36 cellular contexts compared by ENCODE assay signal in the genomic region with DNA sequence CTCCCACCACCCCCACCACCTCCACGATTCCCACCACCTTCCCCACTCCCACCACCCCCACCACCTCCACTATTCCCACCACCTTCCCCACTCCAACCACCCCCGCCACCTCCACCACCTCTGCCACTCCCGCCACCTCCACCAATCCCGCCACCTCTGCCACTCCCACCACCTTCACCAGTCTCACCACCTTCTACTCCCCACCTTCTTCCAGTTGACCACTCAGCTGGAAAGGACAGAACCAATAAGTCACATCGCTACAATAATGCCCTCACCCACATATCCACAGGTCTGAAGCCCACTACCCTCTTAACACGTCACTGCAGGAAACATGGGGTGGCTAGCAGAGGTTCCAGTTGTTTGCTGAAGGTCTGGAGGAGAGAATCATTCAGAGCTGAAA.
"Had no signal": no experiment of that assay in that cellular context is flagged by ENCODE, and none has a peak within 500 bp of the region (broad histone marks: within the 10 kb centered on the region; RNA-seq: fewer than 3 reads in every experiment).

No MANE protein-coding gene starts in this region.

- ATAC-seq: activated CD8-positive, alpha-beta T cell treated with anti-CD3 and anti-CD28 coated beads for 36 hours; activated naive CD4-positive, alpha-beta T cell treated with anti-CD3 and anti-CD28 coated beads, Interleukin-2, amount 50 U/mL, for 72 hours; activated T-cell treated with anti-CD3 and anti-CD28 coated beads, Interleukin-2, amount 50 U/mL, for 4 hours; activated T-cell treated with anti-CD3 and anti-CD28 coated beads, Interleukin-2, amount 50 U/mL, for 72 hours; activated T-helper 17 cell treated with anti-CD3 and anti-CD28 coated beads, Interleukin-2, amount 50 U/mL, for 72 hours; body of pancreas had no signal

- H3K36me3 ChIP-seq: adrenal gland, brain microvascular endothelial cell, breast epithelium had no signal

- H3K4me3 ChIP-seq: adrenal gland, body of pancreas, breast epithelium had no signal

- H3K4me3 Mint-ChIP-seq: activated B cell treated with CpG ODN at 0.5 μM for 24 hours; activated CD4-positive, alpha-beta memory T cell treated with anti-CD3 and anti-CD28 coated beads for 36 hours; activated CD4-positive, alpha-beta T cell treated with anti-CD3 and anti-CD28 coated beads, Interleukin-2, amount 10 ng/mL, durations not matched to agents 7 days and 5 days; activated CD8-positive, alpha-beta T cell treated with anti-CD3 and anti-CD28 coated beads for 36 hours; activated naive CD4-positive, alpha-beta T cell treated with anti-CD3 and anti-CD28 coated beads for 36 hours; activated naive CD8-positive, alpha-beta T cell treated with anti-CD3 and anti-CD28 coated beads, Interleukin-2, amount 10 ng/mL, durations not matched to agents 7 days and 5 days; activated T-cell treated with anti-CD3 and anti-CD28 coated beads, Interleukin-2, amount 50 U/mL, for 4 hours; activated T-cell treated with anti-CD3 and anti-CD28 coated beads, Interleukin-2, amount 50 U/mL, for 72 hours; activated T-helper 1 cell treated with anti-CD3 and anti-CD28 coated beads, Interleukin-12 subunit alpha, Interleukin-12 subunit beta, Interleukin-2, Interleukin-4 antibody, amounts not matched to agents 30 ng/mL and 10 ng/mL and 1 ng/mL, durations not matched to agents 14 hours and 24 hours and 36 hours; activated T-helper 17 cell treated with anti-CD3 and anti-CD28 coated beads, Interleukin-2, amount 50 U/mL, for 72 hours; T-helper 1 cell treated with Interleukin-12 subunit alpha and Interleukin-12 subunit beta and Interleukin-4 antibody, amounts not matched to agents 30 μg/mL and 1 μg/mL, for 36 hours; T-helper 2 cell treated with Interferon-gamma antibody and Interleukin-4, amounts not matched to agents 5 μg/mL and 100 μg/mL, for 36 hours had no signal

- H3K9me3 Mint-ChIP-seq: activated B cell treated with CpG ODN at 0.5 μM for 24 hours; activated CD4-positive, alpha-beta memory T cell treated with anti-CD3 and anti-CD28 coated beads for 36 hours; activated CD4-positive, alpha-beta T cell treated with anti-CD3 and anti-CD28 coated beads, Interleukin-2, amount 10 ng/mL, durations not matched to agents 7 days and 5 days; activated CD8-positive, alpha-beta T cell treated with anti-CD3 and anti-CD28 coated beads for 36 hours; activated naive CD4-positive, alpha-beta T cell treated with anti-CD3 and anti-CD28 coated beads for 36 hours; activated naive CD4-positive, alpha-beta T cell treated with anti-CD3 and anti-CD28 coated beads, Interleukin-2, amount 50 U/mL, for 72 hours; activated naive CD8-positive, alpha-beta T cell treated with anti-CD3 and anti-CD28 coated beads, Interleukin-2, amount 10 ng/mL, durations not matched to agents 7 days and 5 days; activated T-cell treated with anti-CD3 and anti-CD28 coated beads, Interleukin-2, amount 50 U/mL, for 4 hours; activated T-cell treated with anti-CD3 and anti-CD28 coated beads, Interleukin-2, amount 50 U/mL, for 72 hours; activated T-helper 1 cell treated with anti-CD3 and anti-CD28 coated beads, Interleukin-12 subunit alpha, Interleukin-12 subunit beta, Interleukin-2, Interleukin-4 antibody, amounts not matched to agents 30 ng/mL and 10 ng/mL and 1 ng/mL, durations not matched to agents 14 hours and 24 hours and 36 hours; activated T-helper 17 cell treated with anti-CD3 and anti-CD28 coated beads, Interleukin-2, amount 50 U/mL, for 72 hours; T-helper 1 cell treated with Interleukin-12 subunit alpha and Interleukin-12 subunit beta and Interleukin-4 antibody, amounts not matched to agents 30 μg/mL and 1 μg/mL, for 36 hours; T-helper 2 cell treated with Interferon-gamma antibody and Interleukin-4, amounts not matched to agents 5 μg/mL and 100 μg/mL, for 36 hours had no signal

- H3K36me3 Mint-ChIP-seq: activated CD4-positive, alpha-beta memory T cell treated with anti-CD3 and anti-CD28 coated beads for 36 hours had no signal

- H3K27ac ChIP-seq: adrenal gland, body of pancreas, brain microvascular endothelial cell, breast epithelium, VCaP had no signal

- H3K27ac Mint-ChIP-seq: activated B cell treated with CpG ODN at 0.5 μM for 24 hours; activated CD4-positive, alpha-beta memory T cell treated with anti-CD3 and anti-CD28 coated beads for 36 hours; activated CD4-positive, alpha-beta T cell treated with anti-CD3 and anti-CD28 coated beads, Interleukin-2, amount 10 ng/mL, durations not matched to agents 7 days and 5 days; activated CD8-positive, alpha-beta T cell treated with anti-CD3 and anti-CD28 coated beads for 36 hours; activated naive CD4-positive, alpha-beta T cell treated with anti-CD3 and anti-CD28 coated beads for 36 hours; activated naive CD4-positive, alpha-beta T cell treated with anti-CD3 and anti-CD28 coated beads, Interleukin-2, amount 50 U/mL, for 72 hours; activated naive CD8-positive, alpha-beta T cell treated with anti-CD3 and anti-CD28 coated beads, Interleukin-2, amount 10 ng/mL, durations not matched to agents 7 days and 5 days; activated T-cell treated with anti-CD3 and anti-CD28 coated beads, Interleukin-2, amount 50 U/mL, for 72 hours; activated T-helper 1 cell treated with anti-CD3 and anti-CD28 coated beads, Interleukin-12 subunit alpha, Interleukin-12 subunit beta, Interleukin-2, Interleukin-4 antibody, amounts not matched to agents 30 ng/mL and 10 ng/mL and 1 ng/mL, durations not matched to agents 14 hours and 24 hours and 36 hours; activated T-helper 17 cell treated with anti-CD3 and anti-CD28 coated beads, Interleukin-2, amount 50 U/mL, for 72 hours; T-helper 1 cell treated with Interleukin-12 subunit alpha and Interleukin-12 subunit beta and Interleukin-4 antibody, amounts not matched to agents 30 μg/mL and 1 μg/mL, for 36 hours; T-helper 2 cell treated with Interferon-gamma antibody and Interleukin-4, amounts not matched to agents 5 μg/mL and 100 μg/mL, for 36 hours had no signal

- FAIRE-seq: astrocyte, TTC549 had no signal

- DNase-seq: activated B cell treated with CpG ODN at 0.5 μM for 24 hours; activated CD4-positive, alpha-beta memory T cell treated with anti-CD3 and anti-CD28 coated beads for 36 hours; activated CD4-positive, alpha-beta T cell treated with anti-CD3 and anti-CD28 coated beads for 4 hours; activated CD4-positive, alpha-beta T cell treated with anti-CD3 and anti-CD28 coated beads, Interleukin-2, amount 10 ng/mL, durations not matched to agents 7 days and 5 days; activated CD4-positive, CD25-positive, alpha-beta regulatory T cell treated with anti-CD3 and anti-CD28 coated beads, Interleukin-2, amount 50 U/mL, for 72 hours; activated CD8-positive, alpha-beta memory T cell treated with anti-CD3 and anti-CD28 coated beads, Interleukin-2, amount 50 U/mL, for 4 hours; activated CD8-positive, alpha-beta T cell treated with anti-CD3 and anti-CD28 coated beads for 36 hours; activated effector memory CD4-positive, alpha-beta T cell treated with anti-CD3 and anti-CD28 coated beads, Interleukin-2, amount 50 U/mL, for 16 hours; activated gamma-delta T cell treated with Interleukin-2 at 50 U/mL for 16 hours; activated naive CD4-positive, alpha-beta T cell; activated naive CD4-positive, alpha-beta T cell treated with anti-CD3 and anti-CD28 coated beads for 36 hours; activated naive CD4-positive, alpha-beta T cell treated with anti-CD3 and anti-CD28 coated beads, Interleukin-2, amount 50 U/mL, for 16 hours; activated naive CD8-positive, alpha-beta T cell treated with anti-CD3 and anti-CD28 coated beads, Interleukin-2, amount 10 ng/mL, durations not matched to agents 7 days and 5 days; activated T-cell treated with anti-CD3 and anti-CD28 coated beads for 4 hours; activated T-cell treated with anti-CD3 and anti-CD28 coated beads, Interleukin-2, amount 50 U/mL, for 1 hour; activated T-cell treated with anti-CD3 and anti-CD28 coated beads, Interleukin-2, amount 50 U/mL, for 4 hours; activated T-cell treated with anti-CD3 and anti-CD28 coated beads, Interleukin-2, amount 50 U/mL, for 72 hours; adrenal gland; amniotic stem cell; aorta; body of pancreas; brain microvascular endothelial cell; central memory CD4-positive, alpha-beta T cell; SW 1271; T-helper 1 cell; T-helper 2 cell; T-helper 9 cell had no signal

- H3K9me3 ChIP-seq: adrenal gland, body of pancreas, breast epithelium had no signal
